ENCODE assay signal across 27 cellular contexts in the genomic region with DNA sequence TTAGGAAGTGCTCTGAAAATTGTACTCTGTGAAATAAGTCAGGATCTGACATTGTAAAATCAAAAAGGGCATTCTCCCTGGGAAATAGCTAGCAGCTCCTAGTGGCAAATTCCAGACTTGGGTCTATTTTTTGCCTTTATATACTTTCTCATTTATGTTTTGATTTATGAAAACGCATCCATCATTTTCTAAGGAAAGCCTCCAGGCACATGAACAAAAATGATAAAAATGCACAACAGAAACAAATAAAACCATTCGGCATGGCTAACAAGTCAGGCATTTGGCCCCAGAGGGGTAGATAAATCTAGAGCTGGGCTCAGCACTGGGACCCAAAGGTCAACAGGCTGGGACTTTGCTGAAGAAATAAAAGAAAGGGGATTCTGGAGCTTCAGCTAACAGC.
"Had no signal": no experiment of that assay in that cellular context is flagged by ENCODE, and none has a peak within 500 bp of the region (broad histone marks: within the 10 kb centered on the region; RNA-seq: fewer than 3 reads in every experiment).

No MANE protein-coding gene starts in this region.

- H3K4me3 ChIP-seq: esophagus muscularis mucosa, ovary, right lobe of liver, skin epidermis, testis, transverse colon, uterus had no signal

- H3K4me3 Mint-ChIP-seq: activated CD4-positive, alpha-beta memory T cell treated with anti-CD3 and anti-CD28 coated beads, Interleukin-2, amount 10 ng/mL, durations not matched to agents 7 days and 5 days; activated CD4-positive, alpha-beta T cell treated with anti-CD3 and anti-CD28 coated beads, Interleukin-2, amount 10 ng/mL, durations not matched to agents 24 days and 14 days; activated naive CD4-positive, alpha-beta T cell treated with anti-CD3 and anti-CD28 coated beads, Interleukin-2, amount 10 ng/mL, durations not matched to agents 7 days and 5 days; activated naive CD8-positive, alpha-beta T cell treated with anti-CD3 and anti-CD28 coated beads, Interleukin-2, amount 10 ng/mL, durations not matched to agents 7 days and 5 days; activated T-cell treated with anti-CD3 and anti-CD28 coated beads, Interleukin-2, amount 50 U/mL, for 24 hours; dendritic cell treated with granulocyte-macrophage colony-stimulating factor and Interleukin-4, amounts not matched to agents 40 ng/mL and 50 ng/mL, for 4 days; nephron had no signal

- H3K36me3 Mint-ChIP-seq: activated naive CD4-positive, alpha-beta T cell treated with anti-CD3 and anti-CD28 coated beads, Interleukin-2, amount 10 ng/mL, durations not matched to agents 7 days and 5 days; activated naive CD8-positive, alpha-beta T cell treated with anti-CD3 and anti-CD28 coated beads, Interleukin-2, amount 10 ng/mL, durations not matched to agents 7 days and 5 days had no signal

- DNase-seq: activated CD4-positive, alpha-beta memory T cell treated with anti-CD3 and anti-CD28 coated beads, Interleukin-2, amount 10 ng/mL, durations not matched to agents 7 days and 5 days; activated CD4-positive, alpha-beta T cell treated with anti-CD3 and anti-CD28 coated beads, Interleukin-2, amount 10 ng/mL, durations not matched to agents 24 days and 14 days; activated CD8-positive, alpha-beta memory T cell treated with anti-CD3 and anti-CD28 coated beads, Interleukin-2, amount 50 U/mL, for 48 hours; activated gamma-delta T cell; activated naive CD4-positive, alpha-beta T cell treated with anti-CD3 and anti-CD28 coated beads, Interleukin-2, amount 10 ng/mL, durations not matched to agents 7 days and 5 days; activated naive CD8-positive, alpha-beta T cell treated with anti-CD3 and anti-CD28 coated beads, Interleukin-2, amount 10 ng/mL, durations not matched to agents 7 days and 5 days; activated T-cell treated with anti-CD3 and anti-CD28 coated beads, Interleukin-2, amount 50 U/mL, for 24 hours; amniotic stem cell; central memory CD4-positive, alpha-beta T cell; hippocampal formation; left cardiac atrium; left ventricle myocardium superior; ovary; right lobe of liver; stimulated activated CD4-positive, alpha-beta T cell treated with anti-CD3 and anti-CD28 coated beads, Interleukin-12 subunit alpha, Interleukin-12 subunit beta, amount 100 ng/mL, for 4 hours; stimulated activated CD4-positive, alpha-beta T cell treated with anti-CD3 and anti-CD28 coated beads, Interleukin-4, amount 100 ng/mL, for 1 hour; stimulated activated naive CD8-positive, alpha-beta T cell treated with anti-CD3 and anti-CD28 coated beads, Interleukin-15, Interleukin-2, amounts not matched to agents 100 U/mL and 50 U/mL, for 24 hours; T-helper 9 cell; testis; transverse colon; uterus had no signal

- H3K27ac Mint-ChIP-seq: activated CD4-positive, alpha-beta memory T cell treated with anti-CD3 and anti-CD28 coated beads, Interleukin-2, amount 10 ng/mL, durations not matched to agents 7 days and 5 days; activated CD4-positive, alpha-beta T cell treated with anti-CD3 and anti-CD28 coated beads, Interleukin-2, amount 10 ng/mL, durations not matched to agents 24 days and 14 days; activated naive CD4-positive, alpha-beta T cell treated with anti-CD3 and anti-CD28 coated beads, Interleukin-2, amount 10 ng/mL, durations not matched to agents 7 days and 5 days; activated naive CD8-positive, alpha-beta T cell treated with anti-CD3 and anti-CD28 coated beads, Interleukin-2, amount 10 ng/mL, durations not matched to agents 7 days and 5 days; activated T-cell treated with anti-CD3 and anti-CD28 coated beads, Interleukin-2, amount 50 U/mL, for 24 hours; dendritic cell treated with granulocyte-macrophage colony-stimulating factor and Interleukin-4, amounts not matched to agents 40 ng/mL and 50 ng/mL, for 4 days; nephron; progenitor cell of endocrine pancreas had no signal

- H3K4me1 Mint-ChIP-seq: activated CD4-positive, alpha-beta memory T cell treated with anti-CD3 and anti-CD28 coated beads, Interleukin-2, amount 10 ng/mL, durations not matched to agents 7 days and 5 days; activated CD4-positive, alpha-beta T cell treated with anti-CD3 and anti-CD28 coated beads, Interleukin-2, amount 10 ng/mL, durations not matched to agents 24 days and 14 days; activated naive CD4-positive, alpha-beta T cell treated with anti-CD3 and anti-CD28 coated beads, Interleukin-2, amount 10 ng/mL, durations not matched to agents 7 days and 5 days; nephron had no signal

- ATAC-seq: activated CD4-positive, CD25-positive, alpha-beta regulatory T cell treated with anti-CD3 and anti-CD28 coated beads, Interleukin-2, amount 50 U/mL, for 24 hours; left cardiac atrium; left ventricle myocardium superior had no signal

- H3K9me3 Mint-ChIP-seq: activated CD4-positive, alpha-beta memory T cell treated with anti-CD3 and anti-CD28 coated beads, Interleukin-2, amount 10 ng/mL, durations not matched to agents 7 days and 5 days; activated CD4-positive, alpha-beta T cell treated with anti-CD3 and anti-CD28 coated beads, Interleukin-2, amount 10 ng/mL, durations not matched to agents 24 days and 14 days; activated naive CD4-positive, alpha-beta T cell treated with anti-CD3 and anti-CD28 coated beads, Interleukin-2, amount 10 ng/mL, durations not matched to agents 7 days and 5 days; activated naive CD8-positive, alpha-beta T cell treated with anti-CD3 and anti-CD28 coated beads, Interleukin-2, amount 10 ng/mL, durations not matched to agents 7 days and 5 days; activated T-cell treated with anti-CD3 and anti-CD28 coated beads, Interleukin-2, amount 50 U/mL, for 24 hours; dendritic cell treated with granulocyte-macrophage colony-stimulating factor and Interleukin-4, amounts not matched to agents 40 ng/mL and 50 ng/mL, for 4 days; nephron had no signal
